In the genomic region with DNA sequence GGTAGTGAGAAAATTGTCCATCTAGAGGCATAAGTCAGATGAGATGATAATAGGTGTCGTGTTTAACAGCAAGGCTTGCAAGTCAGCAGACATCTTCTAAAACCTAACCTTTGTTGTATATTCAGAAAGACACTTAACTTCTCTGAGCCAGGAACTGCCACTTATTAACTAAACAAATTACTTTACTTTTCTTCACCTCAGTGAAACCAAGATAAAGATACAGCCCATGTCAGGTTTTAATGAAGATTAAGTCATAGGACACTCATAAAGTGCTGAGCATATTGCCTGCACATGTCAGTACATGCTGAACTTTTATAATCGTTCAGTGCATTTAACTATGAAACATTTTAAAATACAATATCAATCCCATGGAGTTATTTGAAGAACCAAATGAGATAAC, we compare ENCODE assay signal across 1 cellular context.
TF ChIP-seq lines count a peak whose summit lies in the region.

No MANE protein-coding gene starts in this region.

TF ChIP-seq in HEK293, 187 proteins besides CTCF, POLR2A, EP300 and RAD21 (continued from another document and continues in another):
- TF ChIP-seq, protein P1, sequence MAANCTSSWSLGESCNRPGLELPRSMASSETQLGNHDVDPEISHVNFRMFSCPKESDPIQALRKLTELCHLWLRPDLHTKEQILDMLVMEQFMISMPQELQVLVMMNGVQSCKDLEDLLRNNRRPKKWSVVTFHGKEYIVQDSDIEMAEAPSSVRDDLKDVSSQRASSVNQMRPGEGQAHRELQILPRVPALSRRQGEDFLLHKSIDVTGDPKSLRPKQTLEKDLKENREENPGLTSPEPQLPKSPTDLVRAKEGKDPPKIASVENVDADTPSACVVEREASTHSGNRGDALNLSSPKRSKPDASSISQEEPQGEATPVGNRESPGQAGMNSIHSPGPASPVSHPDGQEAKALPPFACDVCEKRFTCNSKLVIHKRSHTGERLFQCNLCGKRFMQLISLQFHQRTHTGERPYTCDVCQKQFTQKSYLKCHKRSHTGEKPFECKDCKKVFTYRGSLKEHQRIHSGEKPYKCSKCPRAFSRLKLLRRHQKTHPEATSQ (tag by site-specific recombination; IDR thresholded peaks at IDR 0.05): no peak
- TF ChIP-seq KLF8 (tag by site-specific recombination; IDR thresholded peaks at IDR 0.05): 0 out of 2 replicates have a peak, but pooled peaks have one; percentile 41
- TF ChIP-seq ZXDB (tag by site-specific recombination; IDR thresholded peaks at IDR 0.05): peak; percentile 69
- no peak for TF ChIP-seq ZNF514 (tag by site-specific recombination; IDR thresholded peaks at IDR 0.05)
- 0 out of 2 replicates have a peak, but pooled peaks have one; percentile 35 for TF ChIP-seq ZNF610 (tag by site-specific recombination; IDR thresholded peaks at IDR 0.05; ENCODE audit: borderline replicate concordance)
- TF ChIP-seq ZBTB20 (tag by site-specific recombination; IDR thresholded peaks at IDR 0.05): no peak
- no peak for TF ChIP-seq ZNF221 (tag by site-specific recombination; IDR thresholded peaks at IDR 0.05; ENCODE audit: borderline replicate concordance)
- 0 out of 2 replicates have a peak, but pooled peaks have one; percentile 28 for TF ChIP-seq ZNF350 (tag by site-specific recombination; IDR thresholded peaks at IDR 0.05)
- TF ChIP-seq, protein P2, sequence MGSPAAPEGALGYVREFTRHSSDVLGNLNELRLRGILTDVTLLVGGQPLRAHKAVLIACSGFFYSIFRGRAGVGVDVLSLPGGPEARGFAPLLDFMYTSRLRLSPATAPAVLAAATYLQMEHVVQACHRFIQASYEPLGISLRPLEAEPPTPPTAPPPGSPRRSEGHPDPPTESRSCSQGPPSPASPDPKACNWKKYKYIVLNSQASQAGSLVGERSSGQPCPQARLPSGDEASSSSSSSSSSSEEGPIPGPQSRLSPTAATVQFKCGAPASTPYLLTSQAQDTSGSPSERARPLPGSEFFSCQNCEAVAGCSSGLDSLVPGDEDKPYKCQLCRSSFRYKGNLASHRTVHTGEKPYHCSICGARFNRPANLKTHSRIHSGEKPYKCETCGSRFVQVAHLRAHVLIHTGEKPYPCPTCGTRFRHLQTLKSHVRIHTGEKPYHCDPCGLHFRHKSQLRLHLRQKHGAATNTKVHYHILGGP (tag by site-specific recombination; IDR thresholded peaks at IDR 0.05): peak; percentile 72
- TF ChIP-seq, protein P3, sequence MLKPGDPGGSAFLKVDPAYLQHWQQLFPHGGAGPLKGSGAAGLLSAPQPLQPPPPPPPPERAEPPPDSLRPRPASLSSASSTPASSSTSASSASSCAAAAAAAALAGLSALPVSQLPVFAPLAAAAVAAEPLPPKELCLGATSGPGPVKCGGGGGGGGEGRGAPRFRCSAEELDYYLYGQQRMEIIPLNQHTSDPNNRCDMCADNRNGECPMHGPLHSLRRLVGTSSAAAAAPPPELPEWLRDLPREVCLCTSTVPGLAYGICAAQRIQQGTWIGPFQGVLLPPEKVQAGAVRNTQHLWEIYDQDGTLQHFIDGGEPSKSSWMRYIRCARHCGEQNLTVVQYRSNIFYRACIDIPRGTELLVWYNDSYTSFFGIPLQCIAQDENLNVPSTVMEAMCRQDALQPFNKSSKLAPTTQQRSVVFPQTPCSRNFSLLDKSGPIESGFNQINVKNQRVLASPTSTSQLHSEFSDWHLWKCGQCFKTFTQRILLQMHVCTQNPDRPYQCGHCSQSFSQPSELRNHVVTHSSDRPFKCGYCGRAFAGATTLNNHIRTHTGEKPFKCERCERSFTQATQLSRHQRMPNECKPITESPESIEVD (tag by site-specific recombination; IDR thresholded peaks at IDR 0.05): peak; percentile 92
- TF ChIP-seq ZNF324 (tag by site-specific recombination; IDR thresholded peaks at IDR 0.05): no peak
- TF ChIP-seq ZNF785 (tag by site-specific recombination; IDR thresholded peaks at IDR 0.05): no peak
- no peak for TF ChIP-seq ZNF521 (tag by site-specific recombination; IDR thresholded peaks at IDR 0.05)
- no peak for TF ChIP-seq EGR2 (tag by site-specific recombination; IDR thresholded peaks at IDR 0.05; ENCODE audit: low read depth)
- 0 out of 2 replicates have a peak, but pooled peaks have one; percentile 51 for TF ChIP-seq ZSCAN30 (tag by site-specific recombination; IDR thresholded peaks at IDR 0.05)
- TF ChIP-seq ZNF558 (tag by site-specific recombination; IDR thresholded peaks at IDR 0.05): no peak
- TF ChIP-seq, protein P4, sequence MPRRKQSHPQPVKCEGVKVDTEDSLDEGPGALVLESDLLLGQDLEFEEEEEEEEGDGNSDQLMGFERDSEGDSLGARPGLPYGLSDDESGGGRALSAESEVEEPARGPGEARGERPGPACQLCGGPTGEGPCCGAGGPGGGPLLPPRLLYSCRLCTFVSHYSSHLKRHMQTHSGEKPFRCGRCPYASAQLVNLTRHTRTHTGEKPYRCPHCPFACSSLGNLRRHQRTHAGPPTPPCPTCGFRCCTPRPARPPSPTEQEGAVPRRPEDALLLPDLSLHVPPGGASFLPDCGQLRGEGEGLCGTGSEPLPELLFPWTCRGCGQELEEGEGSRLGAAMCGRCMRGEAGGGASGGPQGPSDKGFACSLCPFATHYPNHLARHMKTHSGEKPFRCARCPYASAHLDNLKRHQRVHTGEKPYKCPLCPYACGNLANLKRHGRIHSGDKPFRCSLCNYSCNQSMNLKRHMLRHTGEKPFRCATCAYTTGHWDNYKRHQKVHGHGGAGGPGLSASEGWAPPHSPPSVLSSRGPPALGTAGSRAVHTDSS (tag by site-specific recombination; IDR thresholded peaks at IDR 0.05): no peak
- no peak for TF ChIP-seq ZNF658 (tag by site-specific recombination; IDR thresholded peaks at IDR 0.05)
- peak; percentile 95 for TF ChIP-seq TRIM28 (IDR thresholded peaks at IDR 0.05; ENCODE audit: borderline replicate concordance, low read length)
- no peak for TF ChIP-seq ZBTB49 (tag by site-specific recombination; IDR thresholded peaks at IDR 0.05; ENCODE audit: low read depth)
- no peak for TF ChIP-seq ZNF48 (tag by site-specific recombination; IDR thresholded peaks at IDR 0.05)
- TF ChIP-seq HOXC10 (CRISPR knock-in tag; IDR thresholded peaks at IDR 0.05): no peak
- 0 out of 2 replicates have a peak, but pooled peaks have one; percentile 18 for TF ChIP-seq KLF16 (tag by site-specific recombination; IDR thresholded peaks at IDR 0.05)
- TF ChIP-seq, protein P5, sequence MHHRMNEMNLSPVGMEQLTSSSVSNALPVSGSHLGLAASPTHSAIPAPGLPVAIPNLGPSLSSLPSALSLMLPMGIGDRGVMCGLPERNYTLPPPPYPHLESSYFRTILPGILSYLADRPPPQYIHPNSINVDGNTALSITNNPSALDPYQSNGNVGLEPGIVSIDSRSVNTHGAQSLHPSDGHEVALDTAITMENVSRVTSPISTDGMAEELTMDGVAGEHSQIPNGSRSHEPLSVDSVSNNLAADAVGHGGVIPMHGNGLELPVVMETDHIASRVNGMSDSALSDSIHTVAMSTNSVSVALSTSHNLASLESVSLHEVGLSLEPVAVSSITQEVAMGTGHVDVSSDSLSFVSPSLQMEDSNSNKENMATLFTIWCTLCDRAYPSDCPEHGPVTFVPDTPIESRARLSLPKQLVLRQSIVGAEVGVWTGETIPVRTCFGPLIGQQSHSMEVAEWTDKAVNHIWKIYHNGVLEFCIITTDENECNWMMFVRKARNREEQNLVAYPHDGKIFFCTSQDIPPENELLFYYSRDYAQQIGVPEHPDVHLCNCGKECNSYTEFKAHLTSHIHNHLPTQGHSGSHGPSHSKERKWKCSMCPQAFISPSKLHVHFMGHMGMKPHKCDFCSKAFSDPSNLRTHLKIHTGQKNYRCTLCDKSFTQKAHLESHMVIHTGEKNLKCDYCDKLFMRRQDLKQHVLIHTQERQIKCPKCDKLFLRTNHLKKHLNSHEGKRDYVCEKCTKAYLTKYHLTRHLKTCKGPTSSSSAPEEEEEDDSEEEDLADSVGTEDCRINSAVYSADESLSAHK (tag by site-specific recombination; IDR thresholded peaks at IDR 0.05): peak; percentile 69; the same call in 1 of the 2 replicates
- 0 out of 2 replicates have a peak, but pooled peaks have one; percentile 45 for TF ChIP-seq ZNF664 (tag by site-specific recombination; IDR thresholded peaks at IDR 0.05)
- no peak for TF ChIP-seq ZNF121 (tag by site-specific recombination; IDR thresholded peaks at IDR 0.05)
- TF ChIP-seq OVOL3 (tag by site-specific recombination; IDR thresholded peaks at IDR 0.05): peak; percentile 60; the same call in 1 of the 2 replicates
- TF ChIP-seq ZNF24 (tag by site-specific recombination; IDR thresholded peaks at IDR 0.05): no peak
- TF ChIP-seq ZNF677 (tag by site-specific recombination; IDR thresholded peaks at IDR 0.05): no peak
- TF ChIP-seq ZNF366 (tag by site-specific recombination; conservative IDR thresholded peaks at IDR 0.05): peak; percentile 89
- TF ChIP-seq, protein P6, sequence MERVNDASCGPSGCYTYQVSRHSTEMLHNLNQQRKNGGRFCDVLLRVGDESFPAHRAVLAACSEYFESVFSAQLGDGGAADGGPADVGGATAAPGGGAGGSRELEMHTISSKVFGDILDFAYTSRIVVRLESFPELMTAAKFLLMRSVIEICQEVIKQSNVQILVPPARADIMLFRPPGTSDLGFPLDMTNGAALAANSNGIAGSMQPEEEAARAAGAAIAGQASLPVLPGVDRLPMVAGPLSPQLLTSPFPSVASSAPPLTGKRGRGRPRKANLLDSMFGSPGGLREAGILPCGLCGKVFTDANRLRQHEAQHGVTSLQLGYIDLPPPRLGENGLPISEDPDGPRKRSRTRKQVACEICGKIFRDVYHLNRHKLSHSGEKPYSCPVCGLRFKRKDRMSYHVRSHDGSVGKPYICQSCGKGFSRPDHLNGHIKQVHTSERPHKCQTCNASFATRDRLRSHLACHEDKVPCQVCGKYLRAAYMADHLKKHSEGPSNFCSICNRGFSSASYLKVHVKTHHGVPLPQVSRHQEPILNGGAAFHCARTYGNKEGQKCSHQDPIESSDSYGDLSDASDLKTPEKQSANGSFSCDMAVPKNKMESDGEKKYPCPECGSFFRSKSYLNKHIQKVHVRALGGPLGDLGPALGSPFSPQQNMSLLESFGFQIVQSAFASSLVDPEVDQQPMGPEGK (tag by site-specific recombination; IDR thresholded peaks at IDR 0.05): 0 out of 2 replicates have a peak, but pooled peaks have one; percentile 18
- TF ChIP-seq, protein P7, sequence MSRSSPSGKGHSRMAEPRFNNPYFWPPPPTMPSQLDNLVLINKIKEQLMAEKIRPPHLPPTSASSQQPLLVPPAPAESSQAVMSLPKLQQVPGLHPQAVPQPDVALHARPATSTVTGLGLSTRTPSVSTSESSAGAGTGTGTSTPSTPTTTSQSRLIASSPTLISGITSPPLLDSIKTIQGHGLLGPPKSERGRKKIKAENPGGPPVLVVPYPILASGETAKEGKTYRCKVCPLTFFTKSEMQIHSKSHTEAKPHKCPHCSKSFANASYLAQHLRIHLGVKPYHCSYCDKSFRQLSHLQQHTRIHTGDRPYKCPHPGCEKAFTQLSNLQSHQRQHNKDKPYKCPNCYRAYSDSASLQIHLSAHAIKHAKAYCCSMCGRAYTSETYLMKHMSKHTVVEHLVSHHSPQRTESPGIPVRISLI (tag by site-specific recombination; IDR thresholded peaks at IDR 0.05): no peak
- no peak for TF ChIP-seq BCL11A (tag by site-specific recombination; IDR thresholded peaks at IDR 0.05; ENCODE audit: low read depth)
- no peak for TF ChIP-seq PRDM2 (tag by site-specific recombination; IDR thresholded peaks at IDR 0.05; ENCODE audit: borderline replicate concordance)
- TF ChIP-seq PRDM1 (tag by site-specific recombination; IDR thresholded peaks at IDR 0.05): no peak
- TF ChIP-seq ZIC2 (tag by site-specific recombination; IDR thresholded peaks at IDR 0.05): no peak
- no peak for TF ChIP-seq ZNF23 (tag by site-specific recombination; IDR thresholded peaks at IDR 0.05; ENCODE audit: borderline replicate concordance)
